1 cellular context compared by ENCODE assay signal in genomic region chr1:167936068-167936929, GRCh38.
TF ChIP-seq lines count a peak whose summit lies in the region.

A gene with protein sequence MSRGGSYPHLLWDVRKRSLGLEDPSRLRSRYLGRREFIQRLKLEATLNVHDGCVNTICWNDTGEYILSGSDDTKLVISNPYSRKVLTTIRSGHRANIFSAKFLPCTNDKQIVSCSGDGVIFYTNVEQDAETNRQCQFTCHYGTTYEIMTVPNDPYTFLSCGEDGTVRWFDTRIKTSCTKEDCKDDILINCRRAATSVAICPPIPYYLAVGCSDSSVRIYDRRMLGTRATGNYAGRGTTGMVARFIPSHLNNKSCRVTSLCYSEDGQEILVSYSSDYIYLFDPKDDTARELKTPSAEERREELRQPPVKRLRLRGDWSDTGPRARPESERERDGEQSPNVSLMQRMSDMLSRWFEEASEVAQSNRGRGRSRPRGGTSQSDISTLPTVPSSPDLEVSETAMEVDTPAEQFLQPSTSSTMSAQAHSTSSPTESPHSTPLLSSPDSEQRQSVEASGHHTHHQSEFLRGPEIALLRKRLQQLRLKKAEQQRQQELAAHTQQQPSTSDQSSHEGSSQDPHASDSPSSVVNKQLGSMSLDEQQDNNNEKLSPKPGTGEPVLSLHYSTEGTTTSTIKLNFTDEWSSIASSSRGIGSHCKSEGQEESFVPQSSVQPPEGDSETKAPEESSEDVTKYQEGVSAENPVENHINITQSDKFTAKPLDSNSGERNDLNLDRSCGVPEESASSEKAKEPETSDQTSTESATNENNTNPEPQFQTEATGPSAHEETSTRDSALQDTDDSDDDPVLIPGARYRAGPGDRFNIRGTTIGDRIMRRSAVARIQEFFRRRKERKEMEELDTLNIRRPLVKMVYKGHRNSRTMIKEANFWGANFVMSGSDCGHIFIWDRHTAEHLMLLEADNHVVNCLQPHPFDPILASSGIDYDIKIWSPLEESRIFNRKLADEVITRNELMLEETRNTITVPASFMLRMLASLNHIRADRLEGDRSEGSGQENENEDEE (plus strand): TSS chr1:167936683. CDS start chr1:167936912, 229 bp downstream.

TF ChIP-seq in GM12878, 131 proteins besides CTCF, POLR2A, EP300 and RAD21 (continued from another document):
- TF ChIP-seq, protein P1, sequence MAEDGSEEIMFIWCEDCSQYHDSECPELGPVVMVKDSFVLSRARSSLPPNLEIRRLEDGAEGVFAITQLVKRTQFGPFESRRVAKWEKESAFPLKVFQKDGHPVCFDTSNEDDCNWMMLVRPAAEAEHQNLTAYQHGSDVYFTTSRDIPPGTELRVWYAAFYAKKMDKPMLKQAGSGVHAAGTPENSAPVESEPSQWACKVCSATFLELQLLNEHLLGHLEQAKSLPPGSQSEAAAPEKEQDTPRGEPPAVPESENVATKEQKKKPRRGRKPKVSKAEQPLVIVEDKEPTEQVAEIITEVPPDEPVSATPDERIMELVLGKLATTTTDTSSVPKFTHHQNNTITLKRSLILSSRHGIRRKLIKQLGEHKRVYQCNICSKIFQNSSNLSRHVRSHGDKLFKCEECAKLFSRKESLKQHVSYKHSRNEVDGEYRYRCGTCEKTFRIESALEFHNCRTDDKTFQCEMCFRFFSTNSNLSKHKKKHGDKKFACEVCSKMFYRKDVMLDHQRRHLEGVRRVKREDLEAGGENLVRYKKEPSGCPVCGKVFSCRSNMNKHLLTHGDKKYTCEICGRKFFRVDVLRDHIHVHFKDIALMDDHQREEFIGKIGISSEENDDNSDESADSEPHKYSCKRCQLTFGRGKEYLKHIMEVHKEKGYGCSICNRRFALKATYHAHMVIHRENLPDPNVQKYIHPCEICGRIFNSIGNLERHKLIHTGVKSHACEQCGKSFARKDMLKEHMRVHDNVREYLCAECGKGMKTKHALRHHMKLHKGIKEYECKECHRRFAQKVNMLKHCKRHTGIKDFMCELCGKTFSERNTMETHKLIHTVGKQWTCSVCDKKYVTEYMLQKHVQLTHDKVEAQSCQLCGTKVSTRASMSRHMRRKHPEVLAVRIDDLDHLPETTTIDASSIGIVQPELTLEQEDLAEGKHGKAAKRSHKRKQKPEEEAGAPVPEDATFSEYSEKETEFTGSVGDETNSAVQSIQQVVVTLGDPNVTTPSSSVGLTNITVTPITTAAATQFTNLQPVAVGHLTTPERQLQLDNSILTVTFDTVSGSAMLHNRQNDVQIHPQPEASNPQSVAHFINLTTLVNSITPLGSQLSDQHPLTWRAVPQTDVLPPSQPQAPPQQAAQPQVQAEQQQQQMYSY (CRISPR knock-in tag; IDR thresholded peaks at IDR 0.05), result no peak
- TF ChIP-seq GABPA (IDR thresholded peaks at IDR 0.05; ENCODE audit: low read depth) (no peak), CBX3 (IDR thresholded peaks at IDR 0.05; ENCODE audit: borderline replicate concordance, low read depth) (no peak), EZH2 (IDR thresholded peaks at IDR 0.05; ENCODE audit: borderline replicate concordance, control insufficient read depth, low read depth, low read length) (no peak), MEF2B (IDR thresholded peaks at IDR 0.05; ENCODE audit: partially characterized antibody, poor library complexity, severe bottlenecking) (peak; percentile 87), ETV6 (conservative IDR thresholded peaks at IDR 0.05 in 1 of 2, IDR thresholded peaks at IDR 0.05 in 1 of 2; ENCODE audit: borderline replicate concordance in 1 of 2, low read depth in 1 of 2) (no peak), CHD2 (IDR thresholded peaks at IDR 0.05; ENCODE audit: borderline replicate concordance, low read depth, low read length) (peak; percentile 100)
- TF ChIP-seq, protein P2, sequence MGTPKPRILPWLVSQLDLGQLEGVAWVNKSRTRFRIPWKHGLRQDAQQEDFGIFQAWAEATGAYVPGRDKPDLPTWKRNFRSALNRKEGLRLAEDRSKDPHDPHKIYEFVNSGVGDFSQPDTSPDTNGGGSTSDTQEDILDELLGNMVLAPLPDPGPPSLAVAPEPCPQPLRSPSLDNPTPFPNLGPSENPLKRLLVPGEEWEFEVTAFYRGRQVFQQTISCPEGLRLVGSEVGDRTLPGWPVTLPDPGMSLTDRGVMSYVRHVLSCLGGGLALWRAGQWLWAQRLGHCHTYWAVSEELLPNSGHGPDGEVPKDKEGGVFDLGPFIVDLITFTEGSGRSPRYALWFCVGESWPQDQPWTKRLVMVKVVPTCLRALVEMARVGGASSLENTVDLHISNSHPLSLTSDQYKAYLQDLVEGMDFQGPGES (IDR thresholded peaks at IDR 0.05), result no peak; the same call in 1 of the 2 replicates
- TF ChIP-seq, protein P3, sequence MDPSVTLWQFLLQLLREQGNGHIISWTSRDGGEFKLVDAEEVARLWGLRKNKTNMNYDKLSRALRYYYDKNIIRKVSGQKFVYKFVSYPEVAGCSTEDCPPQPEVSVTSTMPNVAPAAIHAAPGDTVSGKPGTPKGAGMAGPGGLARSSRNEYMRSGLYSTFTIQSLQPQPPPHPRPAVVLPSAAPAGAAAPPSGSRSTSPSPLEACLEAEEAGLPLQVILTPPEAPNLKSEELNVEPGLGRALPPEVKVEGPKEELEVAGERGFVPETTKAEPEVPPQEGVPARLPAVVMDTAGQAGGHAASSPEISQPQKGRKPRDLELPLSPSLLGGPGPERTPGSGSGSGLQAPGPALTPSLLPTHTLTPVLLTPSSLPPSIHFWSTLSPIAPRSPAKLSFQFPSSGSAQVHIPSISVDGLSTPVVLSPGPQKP (IDR thresholded peaks at IDR 0.05; ENCODE audit: low read depth, low read length), result 0 out of 2 replicates have a peak, but pooled peaks have one; percentile 7
- TF ChIP-seq, protein P4, sequence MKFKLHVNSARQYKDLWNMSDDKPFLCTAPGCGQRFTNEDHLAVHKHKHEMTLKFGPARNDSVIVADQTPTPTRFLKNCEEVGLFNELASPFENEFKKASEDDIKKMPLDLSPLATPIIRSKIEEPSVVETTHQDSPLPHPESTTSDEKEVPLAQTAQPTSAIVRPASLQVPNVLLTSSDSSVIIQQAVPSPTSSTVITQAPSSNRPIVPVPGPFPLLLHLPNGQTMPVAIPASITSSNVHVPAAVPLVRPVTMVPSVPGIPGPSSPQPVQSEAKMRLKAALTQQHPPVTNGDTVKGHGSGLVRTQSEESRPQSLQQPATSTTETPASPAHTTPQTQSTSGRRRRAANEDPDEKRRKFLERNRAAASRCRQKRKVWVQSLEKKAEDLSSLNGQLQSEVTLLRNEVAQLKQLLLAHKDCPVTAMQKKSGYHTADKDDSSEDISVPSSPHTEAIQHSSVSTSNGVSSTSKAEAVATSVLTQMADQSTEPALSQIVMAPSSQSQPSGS (IDR thresholded peaks at IDR 0.05; ENCODE audit: low read length), result no peak
